ENCODE assay signal across 26 cellular contexts in genomic region chr19:31863122-31863521, GRCh38.
"Had no signal": no experiment of that assay in that cellular context is flagged by ENCODE, and none has a peak within 500 bp of the region (broad histone marks: within the 10 kb centered on the region; RNA-seq: fewer than 3 reads in every experiment).

No MANE protein-coding gene starts in this region.

- H3K4me1 ChIP-seq: adrenal gland had no signal

- H3K4me3 Mint-ChIP-seq: activated CD4-positive, alpha-beta T cell treated with anti-CD3 and anti-CD28 coated beads, Interleukin-2, amount 10 ng/mL, durations not matched to agents 24 days and 14 days; activated CD8-positive, alpha-beta T cell treated with anti-CD3 and anti-CD28 coated beads, Interleukin-2, amount 10 ng/mL, durations not matched to agents 7 days and 5 days; activated naive CD4-positive, alpha-beta T cell treated with anti-CD3 and anti-CD28 coated beads, Interleukin-2, amount 50 U/mL, for 24 hours; activated naive CD8-positive, alpha-beta T cell treated with anti-CD3 and anti-CD28 coated beads, Interleukin-2, amount 10 ng/mL, durations not matched to agents 7 days and 5 days; activated T-cell treated with anti-CD3 and anti-CD28 coated beads, Interleukin-2, amount 50 U/mL, for 24 hours; brain had no signal

- H3K36me3 ChIP-seq: adrenal gland, WERI-Rb-1 had no signal

- H3K27ac ChIP-seq: adrenal gland, WERI-Rb-1 had no signal

- H3K4me3 ChIP-seq: adrenal gland had no signal

- H3K36me3 Mint-ChIP-seq: activated naive CD4-positive, alpha-beta T cell treated with anti-CD3 and anti-CD28 coated beads, Interleukin-2, amount 50 U/mL, for 24 hours; activated naive CD8-positive, alpha-beta T cell treated with anti-CD3 and anti-CD28 coated beads, Interleukin-2, amount 10 ng/mL, durations not matched to agents 7 days and 5 days; brain had no signal

- H3K4me1 Mint-ChIP-seq: activated CD4-positive, alpha-beta T cell treated with anti-CD3 and anti-CD28 coated beads, Interleukin-2, amount 10 ng/mL, durations not matched to agents 24 days and 14 days; activated naive CD4-positive, alpha-beta T cell treated with anti-CD3 and anti-CD28 coated beads, Interleukin-2, amount 50 U/mL, for 24 hours; activated naive CD8-positive, alpha-beta T cell treated with anti-CD3 and anti-CD28 coated beads, Interleukin-2, amount 10 ng/mL, durations not matched to agents 7 days and 5 days; brain had no signal

- H3K27ac Mint-ChIP-seq: activated CD4-positive, alpha-beta T cell treated with anti-CD3 and anti-CD28 coated beads, Interleukin-2, amount 10 ng/mL, durations not matched to agents 24 days and 14 days; activated CD8-positive, alpha-beta T cell treated with anti-CD3 and anti-CD28 coated beads, Interleukin-2, amount 10 ng/mL, durations not matched to agents 7 days and 5 days; activated naive CD4-positive, alpha-beta T cell treated with anti-CD3 and anti-CD28 coated beads, Interleukin-2, amount 50 U/mL, for 24 hours; activated naive CD8-positive, alpha-beta T cell treated with anti-CD3 and anti-CD28 coated beads, Interleukin-2, amount 10 ng/mL, durations not matched to agents 7 days and 5 days; activated T-cell treated with anti-CD3 and anti-CD28 coated beads, Interleukin-2, amount 50 U/mL, for 24 hours; activated T-helper 2 cell treated with anti-CD3 and anti-CD28 coated beads, Interferon-gamma antibody, Interleukin-2, Interleukin-4, amounts not matched to agents 10 μg/mL and 5 μg/mL and 100 μg/mL, durations not matched to agents 14 hours and 24 hours and 36 hours; brain had no signal

- H3K27me3 Mint-ChIP-seq: activated CD4-positive, alpha-beta T cell treated with anti-CD3 and anti-CD28 coated beads, Interleukin-2, amount 10 ng/mL, durations not matched to agents 24 days and 14 days; activated naive CD8-positive, alpha-beta T cell treated with anti-CD3 and anti-CD28 coated beads, Interleukin-2, amount 10 ng/mL, durations not matched to agents 7 days and 5 days; activated T-cell treated with anti-CD3 and anti-CD28 coated beads, Interleukin-2, amount 50 U/mL, for 24 hours had no signal

- H3K27me3 ChIP-seq: adrenal gland had no signal

- DNase-seq: activated CD4-positive, alpha-beta T cell treated with anti-CD3 and anti-CD28 coated beads, Interleukin-2, amount 10 ng/mL, durations not matched to agents 24 days and 14 days; activated CD4-positive, alpha-beta T cell treated with anti-CD3 and anti-CD28 coated beads, Interleukin-2, amount 50 U/mL, for 4 hours; activated CD8-positive, alpha-beta T cell treated with anti-CD3 and anti-CD28 coated beads, Interleukin-2, amount 10 ng/mL, durations not matched to agents 7 days and 5 days; activated gamma-delta T cell; activated naive CD4-positive, alpha-beta T cell treated with Interleukin-2 at 50 U/mL for 16 hours; activated naive CD8-positive, alpha-beta T cell treated with anti-CD3 and anti-CD28 coated beads, Interleukin-2, amount 10 ng/mL, durations not matched to agents 7 days and 5 days; activated T-cell treated with anti-CD3 and anti-CD28 coated beads, Interleukin-2, amount 50 U/mL, for 24 hours; adrenal gland; anterior cingulate cortex; central memory CD4-positive, alpha-beta T cell; MV-4-11; NCI-H1092; NCI-H1436 treated with DMSO at 0.1 percent for 48 hours; NCI-H1694 treated with DMSO at 0.1 percent for 48 hours; NCI-H2029; NCI-H2171; NCI-H510A; NCI-H526; NCI-H748 treated with DMSO at 0.1 percent for 48 hours; NK-92 treated with Interleukin-12 subunit alpha and Interleukin-12 subunit beta, amount 100 ng/mL, for 24 hours; Right ventricle myocardium superior; T1000; WERI-Rb-1 had no signal
